ENCODE assay signal across 31 cellular contexts in genomic region chr13:111123649-111124048, GRCh38.
"Had no signal": no experiment of that assay in that cellular context is flagged by ENCODE, and none has a peak within 500 bp of the region (broad histone marks: within the 10 kb centered on the region; RNA-seq: fewer than 3 reads in every experiment).

No MANE protein-coding gene starts in this region.

- DNase-seq: activated B cell treated with CpG ODN at 0.5 μM for 24 hours; activated CD4-positive, alpha-beta T cell treated with anti-CD3 and anti-CD28 coated beads for 48 hours; activated CD4-positive, alpha-beta T cell treated with anti-CD3 and anti-CD28 coated beads, Interleukin-2, amount 50 U/mL, for 1 hour; activated CD4-positive, alpha-beta T cell treated with anti-CD3 and anti-CD28 coated beads, Interleukin-2, amount 50 U/mL, for 48 hours; activated CD8-positive, alpha-beta memory T cell treated with anti-CD3 and anti-CD28 coated beads, Interleukin-2, amount 10 ng/mL, durations not matched to agents 7 days and 5 days; activated CD8-positive, alpha-beta memory T cell treated with anti-CD3 and anti-CD28 coated beads, Interleukin-2, amount 50 U/mL, for 4 hours; activated CD8-positive, alpha-beta T cell treated with anti-CD3 and anti-CD28 coated beads, Interleukin-2, amount 10 ng/mL, durations not matched to agents 7 days and 5 days; activated gamma-delta T cell; activated naive CD4-positive, alpha-beta T cell; activated naive CD4-positive, alpha-beta T cell treated with anti-CD3 and anti-CD28 coated beads, Interleukin-2, amount 10 ng/mL, durations not matched to agents 7 days and 5 days; activated naive CD8-positive, alpha-beta T cell treated with anti-CD3 and anti-CD28 coated beads, Interleukin-2, amount 10 ng/mL, durations not matched to agents 7 days and 5 days; activated T-cell treated with anti-CD3 and anti-CD28 coated beads, Interleukin-2, amount 50 U/mL, for 1 hour; activated T-cell treated with anti-CD3 and anti-CD28 coated beads, Interleukin-2, amount 50 U/mL, for 48 hours; central memory CD4-positive, alpha-beta T cell; cerebellar nuclear complex; colonic mucosa; effector CD8-positive, alpha-beta T cell; foreskin fibroblast; head of caudate nucleus; T-helper 17 cell; T1000; WERI-Rb-1 had no signal

- H3K4me3 ChIP-seq: ascending aorta, breast epithelium, cardiac muscle cell, colonic mucosa had no signal

- H3K9me3 ChIP-seq: ascending aorta, breast epithelium, colonic mucosa had no signal

- H3K27ac Mint-ChIP-seq: activated B cell treated with CpG ODN at 0.5 μM for 24 hours; activated CD8-positive, alpha-beta memory T cell treated with anti-CD3 and anti-CD28 coated beads, Interleukin-2, amount 10 ng/mL, durations not matched to agents 7 days and 5 days; activated CD8-positive, alpha-beta T cell treated with anti-CD3 and anti-CD28 coated beads, Interleukin-2, amount 10 ng/mL, durations not matched to agents 7 days and 5 days; activated naive CD4-positive, alpha-beta T cell treated with anti-CD3 and anti-CD28 coated beads, Interleukin-2, amount 10 ng/mL, durations not matched to agents 7 days and 5 days; activated naive CD4-positive, alpha-beta T cell treated with anti-CD3 and anti-CD28 coated beads, Interleukin-2, amount 50 U/mL, for 72 hours; activated naive CD8-positive, alpha-beta T cell treated with anti-CD3 and anti-CD28 coated beads, Interleukin-2, amount 10 ng/mL, durations not matched to agents 7 days and 5 days; activated T-helper 1 cell treated with anti-CD3 and anti-CD28 coated beads, Interleukin-12 subunit alpha, Interleukin-12 subunit beta, Interleukin-2, Interleukin-4 antibody, amounts not matched to agents 30 ng/mL and 10 ng/mL and 1 ng/mL, durations not matched to agents 14 hours and 24 hours and 36 hours; T-helper 17 cell; T-helper 2 cell treated with Interferon-gamma antibody and Interleukin-4, amounts not matched to agents 5 μg/mL and 100 μg/mL, for 36 hours had no signal

- H3K4me1 ChIP-seq: colonic mucosa had no signal

- H3K36me3 ChIP-seq: ascending aorta, breast epithelium, cardiac muscle cell, colonic mucosa, WERI-Rb-1 had no signal

- H3K27me3 ChIP-seq: ascending aorta, colonic mucosa had no signal

- H3K9me3 Mint-ChIP-seq: activated B cell treated with CpG ODN at 0.5 μM for 24 hours; activated naive CD4-positive, alpha-beta T cell treated with anti-CD3 and anti-CD28 coated beads, Interleukin-2, amount 10 ng/mL, durations not matched to agents 7 days and 5 days; activated naive CD4-positive, alpha-beta T cell treated with anti-CD3 and anti-CD28 coated beads, Interleukin-2, amount 50 U/mL, for 72 hours; activated naive CD8-positive, alpha-beta T cell treated with anti-CD3 and anti-CD28 coated beads, Interleukin-2, amount 10 ng/mL, durations not matched to agents 7 days and 5 days; activated T-helper 1 cell treated with anti-CD3 and anti-CD28 coated beads, Interleukin-12 subunit alpha, Interleukin-12 subunit beta, Interleukin-2, Interleukin-4 antibody, amounts not matched to agents 30 ng/mL and 10 ng/mL and 1 ng/mL, durations not matched to agents 14 hours and 24 hours and 36 hours; brain; T-helper 2 cell treated with Interferon-gamma antibody and Interleukin-4, amounts not matched to agents 5 μg/mL and 100 μg/mL, for 36 hours had no signal

- ATAC-seq: activated CD4-positive, CD25-positive, alpha-beta regulatory T cell treated with anti-CD3 and anti-CD28 coated beads, Interleukin-2, amount 50 U/mL, for 24 hours; activated CD8-positive, alpha-beta memory T cell treated with anti-CD3 and anti-CD28 coated beads, Interleukin-2, amount 10 ng/mL, durations not matched to agents 7 days and 5 days; activated CD8-positive, alpha-beta T cell treated with anti-CD3 and anti-CD28 coated beads, Interleukin-2, amount 10 ng/mL, durations not matched to agents 7 days and 5 days; activated naive CD4-positive, alpha-beta T cell treated with anti-CD3 and anti-CD28 coated beads, Interleukin-2, amount 50 U/mL, for 72 hours; esophagus mucosa; T-helper 17 cell had no signal

- H3K4me1 Mint-ChIP-seq: activated B cell treated with CpG ODN at 0.5 μM for 24 hours; activated CD8-positive, alpha-beta memory T cell treated with anti-CD3 and anti-CD28 coated beads, Interleukin-2, amount 10 ng/mL, durations not matched to agents 7 days and 5 days; activated naive CD4-positive, alpha-beta T cell treated with anti-CD3 and anti-CD28 coated beads, Interleukin-2, amount 10 ng/mL, durations not matched to agents 7 days and 5 days; activated naive CD8-positive, alpha-beta T cell treated with anti-CD3 and anti-CD28 coated beads, Interleukin-2, amount 10 ng/mL, durations not matched to agents 7 days and 5 days had no signal

- H3K27ac ChIP-seq: cardiac muscle cell, colonic mucosa, WERI-Rb-1 had no signal

- H3K4me3 Mint-ChIP-seq: activated B cell treated with CpG ODN at 0.5 μM for 24 hours; activated CD8-positive, alpha-beta memory T cell treated with anti-CD3 and anti-CD28 coated beads, Interleukin-2, amount 10 ng/mL, durations not matched to agents 7 days and 5 days; activated CD8-positive, alpha-beta T cell treated with anti-CD3 and anti-CD28 coated beads, Interleukin-2, amount 10 ng/mL, durations not matched to agents 7 days and 5 days; activated naive CD4-positive, alpha-beta T cell treated with anti-CD3 and anti-CD28 coated beads, Interleukin-2, amount 10 ng/mL, durations not matched to agents 7 days and 5 days; activated naive CD8-positive, alpha-beta T cell treated with anti-CD3 and anti-CD28 coated beads, Interleukin-2, amount 10 ng/mL, durations not matched to agents 7 days and 5 days; activated T-helper 1 cell treated with anti-CD3 and anti-CD28 coated beads, Interleukin-12 subunit alpha, Interleukin-12 subunit beta, Interleukin-2, Interleukin-4 antibody, amounts not matched to agents 30 ng/mL and 10 ng/mL and 1 ng/mL, durations not matched to agents 14 hours and 24 hours and 36 hours; brain; T-helper 17 cell; T-helper 2 cell treated with Interferon-gamma antibody and Interleukin-4, amounts not matched to agents 5 μg/mL and 100 μg/mL, for 36 hours had no signal

- H3K36me3 Mint-ChIP-seq: activated CD8-positive, alpha-beta memory T cell treated with anti-CD3 and anti-CD28 coated beads, Interleukin-2, amount 10 ng/mL, durations not matched to agents 7 days and 5 days; activated naive CD4-positive, alpha-beta T cell treated with anti-CD3 and anti-CD28 coated beads, Interleukin-2, amount 10 ng/mL, durations not matched to agents 7 days and 5 days; activated naive CD4-positive, alpha-beta T cell treated with anti-CD3 and anti-CD28 coated beads, Interleukin-2, amount 50 U/mL, for 72 hours; activated naive CD8-positive, alpha-beta T cell treated with anti-CD3 and anti-CD28 coated beads, Interleukin-2, amount 10 ng/mL, durations not matched to agents 7 days and 5 days had no signal
